In genomic region chr17:27281438-27281837, GRCh38 we compare ENCODE assay signal across 17 cellular contexts.
"Had no signal": no experiment of that assay in that cellular context is flagged by ENCODE, and none has a peak within 500 bp of the region (broad histone marks: within the 10 kb centered on the region; RNA-seq: fewer than 3 reads in every experiment).

No MANE protein-coding gene starts in this region.

- ATAC-seq: activated CD8-positive, alpha-beta T cell treated with anti-CD3 and anti-CD28 coated beads for 36 hours; naive thymus-derived CD8-positive, alpha-beta T cell had no signal

- FAIRE-seq: islet of Langerhans, urothelium cell line had no signal

- H3K27ac ChIP-seq: cardiac muscle cell, gastrocnemius medialis, testis, VCaP had no signal

- H3K9me3 ChIP-seq: gastrocnemius medialis, heart right ventricle, testis had no signal

- H3K27ac Mint-ChIP-seq: activated CD8-positive, alpha-beta T cell treated with anti-CD3 and anti-CD28 coated beads for 36 hours; naive thymus-derived CD8-positive, alpha-beta T cell; stimulated activated naive CD8-positive, alpha-beta T cell treated with anti-CD3 and anti-CD28 coated beads, Interleukin-15, Interleukin-2, amounts not matched to agents 100 ng/mL and 50 ng/mL, for 24 hours had no signal

- H3K4me3 ChIP-seq: cardiac muscle cell, gastrocnemius medialis, heart right ventricle, testis had no signal

- H3K27me3 ChIP-seq: cardiac muscle cell, gastrocnemius medialis, heart right ventricle, testis had no signal

- DNase-seq: activated CD4-positive, alpha-beta T cell treated with anti-CD3 and anti-CD28 coated beads for 4 hours; activated CD8-positive, alpha-beta memory T cell treated with anti-CD3 and anti-CD28 coated beads, Interleukin-2, amount 50 U/mL, for 4 hours; activated CD8-positive, alpha-beta T cell treated with anti-CD3 and anti-CD28 coated beads for 36 hours; activated naive CD4-positive, alpha-beta T cell treated with Interleukin-2 at 50 U/mL for 16 hours; heart right ventricle; naive thymus-derived CD8-positive, alpha-beta T cell; occipital lobe; stimulated activated CD4-positive, alpha-beta T cell treated with anti-CD3 and anti-CD28 coated beads, Interleukin-4, amount 100 ng/mL, for 1 hour; stimulated activated CD8-positive, alpha-beta memory T cell treated with anti-CD3 and anti-CD28 coated beads, Interleukin-4, amount 100 ng/mL, for 48 hours; T-helper 1 cell; testis had no signal

- H3K27me3 Mint-ChIP-seq: activated CD8-positive, alpha-beta T cell treated with anti-CD3 and anti-CD28 coated beads for 36 hours; naive thymus-derived CD8-positive, alpha-beta T cell had no signal

- H3K4me3 Mint-ChIP-seq: activated CD8-positive, alpha-beta T cell treated with anti-CD3 and anti-CD28 coated beads for 36 hours; stimulated activated naive CD8-positive, alpha-beta T cell treated with anti-CD3 and anti-CD28 coated beads, Interleukin-15, Interleukin-2, amounts not matched to agents 100 ng/mL and 50 ng/mL, for 24 hours had no signal

- H3K36me3 ChIP-seq: cardiac muscle cell, gastrocnemius medialis, heart right ventricle had no signal

- H3K9me3 Mint-ChIP-seq: activated CD8-positive, alpha-beta T cell treated with anti-CD3 and anti-CD28 coated beads for 36 hours; naive thymus-derived CD8-positive, alpha-beta T cell; stimulated activated naive CD8-positive, alpha-beta T cell treated with anti-CD3 and anti-CD28 coated beads, Interleukin-15, Interleukin-2, amounts not matched to agents 100 ng/mL and 50 ng/mL, for 24 hours had no signal

- H3K36me3 Mint-ChIP-seq: naive thymus-derived CD8-positive, alpha-beta T cell had no signal
